ENCODE assay signal across 8 cellular contexts in the genomic region with DNA sequence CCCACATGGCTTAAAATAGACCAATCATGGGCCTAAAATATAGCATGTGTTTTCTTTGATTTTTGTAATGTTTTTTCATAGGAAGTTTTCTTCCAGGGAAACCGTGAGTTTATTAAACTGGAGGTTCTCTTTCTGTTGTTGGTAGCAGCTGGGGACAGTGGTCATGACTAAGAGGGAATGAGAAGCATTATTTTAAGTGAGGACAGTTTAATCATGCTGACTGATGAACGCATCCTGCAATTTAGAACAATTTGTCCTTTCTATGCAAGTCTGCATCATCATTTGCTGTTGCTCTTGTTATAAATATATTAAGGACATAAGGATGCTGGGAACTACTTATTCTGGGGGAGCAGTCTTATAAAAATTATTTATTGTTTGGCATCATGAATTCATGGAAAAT.
"Had no signal": no experiment of that assay in that cellular context is flagged by ENCODE, and none has a peak within 500 bp of the region (broad histone marks: within the 10 kb centered on the region; RNA-seq: fewer than 3 reads in every experiment).

No MANE protein-coding gene starts in this region.

- DNase-seq: GM23248, GOT3, H7, HFFc6, IMR-90 had no signal

- H3K27ac Mint-ChIP-seq: HFFc6 had no signal

- ATAC-seq: HCT116, K562 had no signal

- H3K27ac ChIP-seq: GM23248 had no signal

- H3K9me3 Mint-ChIP-seq: HFFc6 had no signal

- H3K4me3 Mint-ChIP-seq: HFFc6 had no signal

- H3K9me3 ChIP-seq: HAP-1 had no signal

- H3K4me1 ChIP-seq: HAP-1 had no signal

- H3K4me3 ChIP-seq: GM23248, HAP-1, K562 had no signal

- H3K36me3 ChIP-seq: HAP-1 had no signal
